11 cellular contexts compared by ENCODE assay signal in the genomic region with DNA sequence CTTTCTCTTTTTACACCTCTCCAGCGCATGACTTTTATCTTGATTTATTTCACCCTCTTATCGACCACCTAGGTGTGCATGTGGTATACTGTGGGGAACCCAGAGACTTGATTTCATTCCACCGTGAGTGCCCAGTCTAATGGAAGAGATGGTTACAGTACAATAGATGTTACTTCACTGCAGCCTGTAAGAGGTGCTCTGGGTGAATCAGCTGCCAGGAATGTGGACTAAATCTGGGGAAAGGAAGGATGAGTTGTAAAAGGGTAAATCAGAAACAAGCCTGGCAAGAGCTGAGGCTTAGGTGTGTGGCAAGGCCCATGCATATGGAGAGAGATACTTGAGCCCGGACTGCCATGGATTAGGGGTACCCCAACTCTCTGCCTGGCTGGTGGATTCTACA. TPM values are rescaled to one million over a fixed set of nuclear protein-coding genes. Genes with fewer than 3 reads are reported as not detected.
A peak's percentile ranks its signal among the peaks of the same experiment; 100 is the strongest.
DNase-seq lines count a peak whose midpoint lies in the region; ATAC-seq lines count a peak whose summit lies in the region.
"Had no signal": no experiment of that assay in that cellular context is flagged by ENCODE, and none has a peak within 500 bp of the region (broad histone marks: within the 10 kb centered on the region; RNA-seq: fewer than 3 reads in every experiment).

No MANE protein-coding gene starts in this region.

- peak; percentile 54 for DNase-seq in AG08396 (ENCODE audit: low spot score)
- DNase-seq in dermis microvascular lymphatic vessel endothelial cell (ENCODE audit: low read depth in 2 of 2), result peak; percentile 23 to 41
- no peak for DNase-seq in memory B cell (ENCODE audit: low spot score in 2 of 2)
- DNase-seq in SKM-1 (lab: John Stamatoyannopoulos, UW; ENCODE audit: unreplicated experiment), result no peak
- DNase-seq in NCI-H2081 treated with DMSO at 0.1 percent for 48 hours (lab: John Stamatoyannopoulos, UW), result no peak
- DNase-seq in NCI-H2196 (lab: John Stamatoyannopoulos, UW; ENCODE audit: unreplicated experiment), result no peak
- DNase-seq in head of caudate nucleus, result no peak
- DNase-seq: effector CD4-positive, alpha-beta T cell; NCI-H510A treated with DMSO at 0.1 percent for 48 hours; stimulated activated naive CD8-positive, alpha-beta T cell treated with anti-CD3 and anti-CD28 coated beads, Interleukin-15, Interleukin-2, amounts not matched to agents 100 U/mL and 50 U/mL, for 24 hours had no signal

- H3K36me3 ChIP-seq in HUES48 (ENCODE audit: control insufficient read depth, insufficient read depth, low read length), result peaks cover 51% of the 10 kb centered on the region

- peaks cover 7% of the 10 kb centered on the region; the same call in 1 of the 2 replicates for H3K4me1 ChIP-seq in HUES48 (ENCODE audit: control insufficient read depth, insufficient read depth, low read length)

- intact Hi-C loops in head of caudate nucleus (cut with DNase I), result no loop called here

- no peaks in the 10 kb centered on the region for H3K9me3 Mint-ChIP-seq in memory B cell

- no peaks in the 10 kb centered on the region for H3K27me3 Mint-ChIP-seq in memory B cell

- H3K27me3 ChIP-seq in HUES48 (ENCODE audit: control insufficient read depth, insufficient read depth, low read length), result no peaks in the 10 kb centered on the region

- peak overlapping the region; percentile 29 for H3K27ac ChIP-seq in HUES48 (ENCODE audit: low read depth, low read length)

- ATAC-seq in memory B cell (ENCODE audit: low read depth), result no peak
- ATAC-seq: stimulated activated naive CD8-positive, alpha-beta T cell treated with anti-CD3 and anti-CD28 coated beads, Interleukin-15, Interleukin-2, amounts not matched to agents 100 U/mL and 50 U/mL, for 24 hours had no signal

- H3K27ac Mint-ChIP-seq in memory B cell, result peak overlapping the region; percentile 48

- no peak overlapping the region for H3K4me3 ChIP-seq in HUES48 (ENCODE audit: low read depth, low read length)

- peaks cover 63% of the 10 kb centered on the region for H3K4me1 Mint-ChIP-seq in memory B cell

- H3K9me3 ChIP-seq in HUES48 (ENCODE audit: control insufficient read depth, insufficient read depth, low read length), result no peaks in the 10 kb centered on the region

- H3K9ac ChIP-seq in HUES48 (ENCODE audit: low read depth, low read length), result no peak overlapping the region

- H3K4me3 Mint-ChIP-seq in memory B cell, result peak overlapping the region; percentile 8

- H3K36me3 Mint-ChIP-seq in memory B cell, result peaks cover 13% of the 10 kb centered on the region

RNA-seq across cellular contexts. Expression of gene STK35, which starts 7.4 kb away (rescaled TPM):
- total RNA-seq in dermis microvascular lymphatic vessel endothelial cell, result 11.3 and 16.7 TPM in 2 replicates

Comparison
In these comparisons a context has a peak if more than half of its experiments do, and no peak if none do; other contexts are left out.
1. DNase-seq: peak in AG08396 (single experiment) and dermis microvascular lymphatic vessel endothelial cell (2 of 2); none in memory B cell (0 of 2), SKM-1 (single experiment), NCI-H2081 treated with DMSO at 0.1 percent for 48 hours (single experiment), NCI-H2196 (single experiment) and head of caudate nucleus (0 of 42).